Comparison of ENCODE assay signal across 8 cellular contexts in the genomic region with DNA sequence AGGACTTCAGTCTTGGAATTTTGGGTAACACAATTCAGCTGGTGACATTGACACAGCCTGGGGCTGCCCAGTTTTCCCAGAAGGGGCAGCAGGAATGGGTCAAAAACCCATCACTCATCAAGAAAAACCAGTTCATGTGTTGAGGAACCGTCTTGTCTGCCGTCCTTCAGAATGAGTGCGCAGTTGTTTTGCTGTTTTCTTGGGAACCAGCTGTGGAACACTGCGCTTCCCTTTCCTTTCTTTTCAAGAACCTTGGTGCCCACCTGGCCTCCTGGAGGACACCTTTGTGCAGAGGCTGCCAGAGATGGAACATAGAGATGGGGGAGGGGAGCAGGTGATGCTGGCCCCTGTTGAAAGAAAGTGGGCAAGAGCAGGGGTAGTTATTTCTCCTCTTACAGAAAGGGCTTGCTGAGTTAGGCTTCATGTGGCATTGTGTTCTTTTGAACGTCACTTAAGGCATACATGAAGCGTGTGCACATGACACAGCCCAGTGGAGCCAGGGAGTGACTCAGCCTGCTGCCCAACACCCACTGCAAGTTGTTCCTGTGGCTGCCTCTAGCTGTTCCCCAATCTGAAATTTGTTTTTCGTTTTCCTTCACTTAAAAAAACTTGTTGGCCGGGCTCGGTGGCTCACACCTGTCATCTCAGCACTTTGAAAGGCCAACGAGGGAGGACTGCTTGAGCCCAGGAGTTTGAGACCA.
DNase-seq lines count a peak whose midpoint lies in the region; ATAC-seq and TF ChIP-seq lines count a peak whose summit lies in the region.

No MANE protein-coding gene starts in this region.

- H3K9me3 ChIP-seq in SJCRH30 (replicated peaks) = no peaks in the 10 kb centered on the region
- no peaks in the 10 kb centered on the region for H3K9me3 ChIP-seq in sigmoid colon

- peak; percentile 89 for ATAC-seq in GM19452 (IDR thresholded peaks at IDR 0.05; ENCODE audit: unreplicated experiment)
- ATAC-seq in HG03439 (IDR thresholded peaks at IDR 0.05; ENCODE audit: unreplicated experiment) = peak; percentile 86

- TF ChIP-seq CTCF in sigmoid colon (IDR thresholded peaks at IDR 0.05) = no peak

- intact Hi-C loops in sigmoid colon (cut with DNase I) = no loop called here

- DNase-seq in COLO668 (lab: John Stamatoyannopoulos, UW; ENCODE audit: unreplicated experiment) (peak; percentile 32), SJCRH30 (peak; percentile 54 to 61), germinal center (ENCODE audit: low spot score) (peak; percentile 90), sigmoid colon (peak; percentile 85), NCI-H524 (lab: John Stamatoyannopoulos, UW) (no peak)
- no peak for DNase-seq in stimulated activated CD4-positive, alpha-beta T cell treated with anti-CD3 and anti-CD28 coated beads, Interleukin-2, amount 100 ng/mL, for 48 hours

- TF ChIP-seq EP300 in sigmoid colon (IDR thresholded peaks at IDR 0.05) = no peak

- 0 out of 2 replicates have a peak, but pooled peaks cover 3% of the 10 kb centered on the region for H3K4me1 ChIP-seq in SJCRH30
- peaks cover 0 to 5% (median 0%) of the 10 kb centered on the region in 4 donors for H3K4me1 ChIP-seq in sigmoid colon

- H3K36me3 ChIP-seq in SJCRH30 (no peaks in the 10 kb centered on the region), sigmoid colon (no peaks in the 10 kb centered on the region)

- H3K27me3 ChIP-seq in SJCRH30 (no peaks in the 10 kb centered on the region), sigmoid colon (no peaks in the 10 kb centered on the region)

- TF ChIP-seq POLR2A in sigmoid colon (IDR thresholded peaks at IDR 0.05) = no peak

- H3K27ac ChIP-seq in SJCRH30 = no peak overlapping the region
- H3K27ac ChIP-seq in sigmoid colon = peak overlapping the region in 3 of 4 donors; percentile 34 to 58 (median 55)

- H3K4me3 ChIP-seq in SJCRH30 = no peak overlapping the region
- H3K4me3 ChIP-seq in sigmoid colon = no peak overlapping the region

- 59 to 70% methylated on average over 10 of the region's 10 CpGs for WGBS in sigmoid colon, 2 donors

Comparison
In these comparisons a context has a peak if more than half of its experiments do, and no peak if none do; other contexts are left out.
1. DNase-seq: peak in COLO668 (single experiment), SJCRH30 (2 of 2), germinal center (single experiment) and sigmoid colon (single experiment); none in NCI-H524 (0 of 2) and stimulated activated CD4-positive, alpha-beta T cell treated with anti-CD3 and anti-CD28 coated beads, Interleukin-2, amount 100 ng/mL, for 48 hours (0 of 2).